16 cellular contexts compared by ENCODE assay signal in genomic region chr2:216922170-216922780, GRCh38.
DNase-seq lines count a peak whose midpoint lies in the region; ATAC-seq and TF ChIP-seq lines count a peak whose summit lies in the region.
"Had no signal": no experiment of that assay in that cellular context is flagged by ENCODE, and none has a peak within 500 bp of the region (broad histone marks: within the 10 kb centered on the region; RNA-seq: fewer than 3 reads in every experiment).

No MANE protein-coding gene starts in this region.

- no peaks in the 10 kb centered on the region for H3K4me1 Mint-ChIP-seq in natural killer cell
- H3K4me1 Mint-ChIP-seq: central memory CD8-positive, alpha-beta T cell had no signal

- TF ChIP-seq CTCF in natural killer cell (IDR thresholded peaks at IDR 0.05) (no peak), upper lobe of right lung (IDR thresholded peaks at IDR 0.05) (no peak)

- no peaks in the 10 kb centered on the region for H3K9me3 Mint-ChIP-seq in natural killer cell
- H3K9me3 Mint-ChIP-seq: central memory CD8-positive, alpha-beta T cell had no signal

- peaks cover 3 to 20% of the 10 kb centered on the region in 2 donors for H3K27me3 Mint-ChIP-seq in natural killer cell (ENCODE audit: low read depth in 2 of 2)

- DNase-seq in NCI-H345 (lab: John Stamatoyannopoulos, UW) (peak; percentile 8), NCI-H345 treated with DMSO at 0.1 percent for 48 hours (lab: John Stamatoyannopoulos, UW; ENCODE audit: unreplicated experiment) (no peak), natural killer cell (no peak), COR-L47 (lab: John Stamatoyannopoulos, UW) (no peak), upper lobe of right lung (no peak), AG08395 (ENCODE audit: low spot score) (no peak)
- DNase-seq: activated T-cell treated with anti-CD3 and anti-CD28 coated beads, Interleukin-2, amount 50 U/mL, for 48 hours; KG1; mesendoderm; NCI-H1694; nucleus accumbens; stomach had no signal

- H3K36me3 ChIP-seq in upper lobe of right lung, result no peaks in the 10 kb centered on the region
- H3K36me3 ChIP-seq: stomach had no signal

- H3K36me3 Mint-ChIP-seq in natural killer cell, result no peaks in the 10 kb centered on the region

- no peak overlapping the region for H3K4me3 ChIP-seq in upper lobe of right lung
- H3K4me3 ChIP-seq: smooth muscle cell, stomach had no signal

- H3K27ac ChIP-seq in upper lobe of right lung, result no peak overlapping the region
- H3K27ac ChIP-seq: stomach had no signal

- no peak overlapping the region for H3K4me3 Mint-ChIP-seq in natural killer cell
- H3K4me3 Mint-ChIP-seq: central memory CD8-positive, alpha-beta T cell had no signal

- no peaks in the 10 kb centered on the region for H3K9me3 ChIP-seq in upper lobe of right lung
- H3K9me3 ChIP-seq: stomach had no signal

- no peaks in the 10 kb centered on the region for H3K27me3 ChIP-seq in upper lobe of right lung
- H3K27me3 ChIP-seq: stomach had no signal

- ATAC-seq in HG02623 (IDR thresholded peaks at IDR 0.05; ENCODE audit: unreplicated experiment), result peak; percentile 75
- peak; percentile 76 for ATAC-seq in HG03460 (IDR thresholded peaks at IDR 0.05; ENCODE audit: unreplicated experiment)
- no peak for ATAC-seq in natural killer cell
- ATAC-seq in upper lobe of right lung, result no peak

- no peak overlapping the region for H3K27ac Mint-ChIP-seq in natural killer cell

- intact Hi-C loops in natural killer cell (cut with micrococcal nuclease) (no loop called here), upper lobe of right lung (cut with DNase I) (no loop called here)

- no peaks in the 10 kb centered on the region for H3K4me1 ChIP-seq in upper lobe of right lung
- H3K4me1 ChIP-seq: stomach had no signal

Comparison
In these comparisons a context has a peak if more than half of its experiments do, and no peak if none do; other contexts are left out.
1. ATAC-seq: peak in HG02623 (single experiment) and HG03460 (single experiment); none in natural killer cell (0 of 3) and upper lobe of right lung (single experiment).